Comparison of ENCODE assay signal across 8 cellular contexts in genomic region chr4:102345795-102346100, GRCh38. TPM values are rescaled to one million over a fixed set of nuclear protein-coding genes. Genes with fewer than 3 reads are reported as not detected.
DNase-seq lines count a peak whose midpoint lies in the region; ATAC-seq, FAIRE-seq and TF ChIP-seq lines count a peak whose summit lies in the region.

No MANE protein-coding gene starts in this region.

- H3K27me3 ChIP-seq in ACC112 (ENCODE audit: insufficient read depth, low read length) (no peaks in the 10 kb centered on the region), K562 (ENCODE audit: control insufficient read depth in 2 of 2, insufficient read depth in 2 of 2, low read length in 2 of 2) (no peaks in the 10 kb centered on the region), aorta (ENCODE audit: control insufficient read depth in 1 of 2, insufficient read depth in 2 of 2, low read length in 1 of 2) (no peaks in the 10 kb centered on the region)

- TF ChIP-seq RAD21 in K562 (CRISPR knock-in tag; conservative IDR thresholded peaks at IDR 0.05 in 1 of 2, IDR thresholded peaks at IDR 0.05 in 1 of 2): no peak

- no peak for FAIRE-seq in K562 (lab: Jason Lieb, UNC)

- POLR2A ChIA-PET in K562 (lab: Yijun Ruan, JAX): interaction anchor here (0.6 kb wide), 1 partner anchor 257 kb away, joined by 3 read pairs; no protein-coding TSS in a partner anchor

- H3K4me1 ChIP-seq in ACC112 (ENCODE audit: control insufficient read depth, insufficient read depth, low read length, unreplicated experiment) (peaks cover 10% of the 10 kb centered on the region), K562 (replicated peaks in 1 of 2; ENCODE audit: control insufficient read depth in 2 of 2, insufficient read depth in 2 of 2, low read length in 2 of 2) (peaks cover 21 to 22% of the 10 kb centered on the region in 2 experiments), aorta (ENCODE audit: control insufficient read depth in 1 of 2, insufficient read depth in 2 of 2, low read length in 2 of 2) (no peaks in the 10 kb centered on the region)

- DNase-seq in HuH-7.5 (ENCODE audit: low spot score): peak; percentile 6
- DNase-seq in K562 (ENCODE audit: extremely low read depth in 1 of 4, low spot score in 3 of 4): no peak
- peak; percentile 3 to 25 for DNase-seq in lung microvascular endothelial cell (ENCODE audit: low read depth in 2 of 2)
- DNase-seq in aorta: no peak
- DNase-seq in A172 (ENCODE audit: low spot score): no peak
- DNase-seq in NCI-H82 (lab: John Stamatoyannopoulos, UW): no peak
- no peak for DNase-seq in GM19238 (ENCODE audit: insufficient read length, low spot score)

- peak overlapping the region; percentile 82 for H3K4me3 ChIP-seq in ACC112 (ENCODE audit: low read depth, low read length)
- peak overlapping the region; percentile 51 for H3K4me3 ChIP-seq in K562
- H3K4me3 ChIP-seq in aorta (ENCODE audit: low read length in 2 of 2): peak overlapping the region in 1 of 2 donors; percentile 24

- TF ChIP-seq CTCF in K562 (IDR thresholded peaks at IDR 0.05 in 2 of 3, conservative IDR thresholded peaks at IDR 0.05 in 1 of 3; ENCODE audit: insufficient read depth in 2 of 3, low read depth in 1 of 3, low read length in 3 of 3): no peak

- in situ Hi-C loops in K562 (cut with MboI): loop anchor here (5.0 kb wide), 1 partner anchor 37 kb away; no protein-coding TSS in a partner anchor

- peak overlapping the region; percentile 96 for H2AFZ ChIP-seq in ACC112 (ENCODE audit: low read length, unreplicated experiment)
- peak overlapping the region; percentile 86 for H2AFZ ChIP-seq in K562 (ENCODE audit: low read depth, low read length)

- no peak for TF ChIP-seq EP300 in K562 (IDR thresholded peaks at IDR 0.05; ENCODE audit: low read length)

- no peak for ATAC-seq in K562
- ATAC-seq in aorta (ENCODE audit: low FRiP score): no peak

- no peak overlapping the region for H3K27ac ChIP-seq in ACC112 (ENCODE audit: low read depth, low read length)
- no peak overlapping the region for H3K27ac ChIP-seq in K562 (ENCODE audit: extremely low read depth, low read depth, low read length)
- no peak overlapping the region for H3K27ac ChIP-seq in aorta (ENCODE audit: low read depth in 1 of 2, low read length in 2 of 2)

- H4K20me1 ChIP-seq in K562 (replicated peaks; ENCODE audit: control insufficient read depth, insufficient read depth, low read length): no peaks in the 10 kb centered on the region

- no peaks in the 10 kb centered on the region for H3K9me3 ChIP-seq in K562 (replicated peaks; ENCODE audit: control insufficient read depth, insufficient read depth, low read depth, low read length)
- H3K9me3 ChIP-seq in aorta (ENCODE audit: control insufficient read depth, low read length): no peaks in the 10 kb centered on the region

- CTCF ChIA-PET in K562 (lab: Yijun Ruan, JAX; ENCODE audit: low intra/inter-chr PET ratio): interaction anchor here (0.6 to 2.1 kb wide), 2 partner anchors 85 to 746 kb away, joined by 3 to 16 read pairs; no protein-coding TSS in a partner anchor

- 34% methylated on average over 3 of the region's 5 CpGs for WGBS in K562 (ENCODE audit: insufficient coverage, low coverage, missing lambda C conversion rate)
- WGBS in aorta, 2 donors: 9 to 18% methylated on average over 5 of the region's 5 CpGs

- peak overlapping the region; percentile 90 for H3K4me2 ChIP-seq in K562 (ENCODE audit: insufficient read depth, low read length)

- H3K79me2 ChIP-seq in ACC112 (ENCODE audit: control insufficient read depth, insufficient read depth, low read length, unreplicated experiment) (peaks cover 5% of the 10 kb centered on the region), K562 (ENCODE audit: control insufficient read depth, insufficient read depth, low read length) (peaks cover 21% of the 10 kb centered on the region; the same call in 2 of the 3 replicates)

- no TSS peak for BruUV-seq in K562 (replicated peaks; lab: Mats Ljungman, UMichigan)

- H3K9me1 ChIP-seq in K562 (ENCODE audit: control insufficient read depth, insufficient read depth, low read length): no peaks in the 10 kb centered on the region

- H3K36me3 ChIP-seq in ACC112 (ENCODE audit: insufficient read depth, low read length): no peaks in the 10 kb centered on the region
- H3K36me3 ChIP-seq in K562 (ENCODE audit: control insufficient read depth, insufficient read depth, low read length): no peaks in the 10 kb centered on the region
- no peaks in the 10 kb centered on the region for H3K36me3 ChIP-seq in aorta (ENCODE audit: control insufficient read depth in 1 of 2, insufficient read depth in 2 of 2, low read length in 1 of 2)

- intact Hi-C loops in K562 (cut with micrococcal nuclease): loop anchor here (1.0 to 10.0 kb wide), 4 partner anchors 86 to 747 kb away; partner anchors contain the start of gene SLC9B1
- intact Hi-C loops in aorta (cut with DNase I): loop anchor here (1.0 to 10.0 kb wide), 4 partner anchors 82 to 749 kb away; partner anchors contain the start of genes BDH2 (in 1 of the 2) and SLC9B1 (in 1 of the 2)

- H3K9ac ChIP-seq in K562 (ENCODE audit: insufficient read depth in 1 of 2, low read depth in 2 of 2, low read length in 2 of 2): peak overlapping the region in 1 of 2 experiments; percentile 49; a peak in 1 of 4 replicates

- TF ChIP-seq POLR2A in K562 (conservative IDR thresholded peaks at IDR 0.05): no peak

TF ChIP-seq in K562, 482 proteins besides CTCF, POLR2A, EP300 and RAD21:
- 0 out of 2 replicates have a peak, but pooled peaks have one; percentile 25 for TF ChIP-seq LCOR (CRISPR knock-in tag; IDR thresholded peaks at IDR 0.05)
- TF ChIP-seq ZFP30 (CRISPR knock-in tag; IDR thresholded peaks at IDR 0.05; ENCODE audit: borderline replicate concordance): no peak
- TF ChIP-seq, protein P1, sequence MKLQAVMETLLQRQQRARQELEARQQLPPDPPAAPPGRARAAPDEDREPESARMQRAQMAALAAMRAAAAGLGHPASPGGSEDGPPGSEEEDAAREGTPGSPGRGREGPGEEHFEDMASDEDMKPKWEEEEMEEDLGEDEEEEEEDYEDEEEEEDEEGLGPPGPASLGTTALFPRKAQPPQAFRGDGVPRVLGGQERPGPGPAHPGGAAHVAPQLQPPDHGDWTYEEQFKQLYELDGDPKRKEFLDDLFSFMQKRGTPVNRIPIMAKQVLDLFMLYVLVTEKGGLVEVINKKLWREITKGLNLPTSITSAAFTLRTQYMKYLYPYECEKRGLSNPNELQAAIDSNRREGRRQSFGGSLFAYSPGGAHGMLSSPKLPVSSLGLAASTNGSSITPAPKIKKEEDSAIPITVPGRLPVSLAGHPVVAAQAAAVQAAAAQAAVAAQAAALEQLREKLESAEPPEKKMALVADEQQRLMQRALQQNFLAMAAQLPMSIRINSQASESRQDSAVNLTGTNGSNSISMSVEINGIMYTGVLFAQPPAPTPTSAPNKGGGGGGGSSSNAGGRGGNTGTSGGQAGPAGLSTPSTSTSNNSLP (IDR thresholded peaks at IDR 0.05; ENCODE audit: borderline replicate concordance, low read depth, low read length): no peak
- no peak for TF ChIP-seq MED1 (CRISPR knock-in tag; IDR thresholded peaks at IDR 0.05; ENCODE audit: borderline replicate concordance)
- no peak for TF ChIP-seq ZFP36 (IDR thresholded peaks at IDR 0.05; ENCODE audit: low read depth, low read length, partially characterized antibody)
- TF ChIP-seq NFYB (IDR thresholded peaks at IDR 0.05; ENCODE audit: extremely low read depth, insufficient read length): no peak
- TF ChIP-seq HNRNPLL (IDR thresholded peaks at IDR 0.05; ENCODE audit: low read depth, low read length, poor library complexity, severe bottlenecking): no peak
- no peak for TF ChIP-seq CSDE1 (IDR thresholded peaks at IDR 0.05)
- TF ChIP-seq KDM1A (IDR thresholded peaks at IDR 0.05): 0 out of 4 replicates have a peak, but pooled peaks of 1 of the 2 experiments have one; percentile 6
- TF ChIP-seq CREBBP (IDR thresholded peaks at IDR 0.05; ENCODE audit: low read depth, low read length): no peak
- no peak for TF ChIP-seq CTBP1 (IDR thresholded peaks at IDR 0.05; ENCODE audit: borderline replicate concordance)
- no peak for TF ChIP-seq CREB1 (IDR thresholded peaks at IDR 0.05)
- TF ChIP-seq CREB1 (CRISPR knock-in tag; IDR thresholded peaks at IDR 0.05): 0 out of 2 replicates have a peak, but pooled peaks have one; percentile 11
- TF ChIP-seq RBM17 (IDR thresholded peaks at IDR 0.05; ENCODE audit: borderline replicate concordance, low read depth, low read length): no peak
- no peak for TF ChIP-seq BRCA1 (IDR thresholded peaks at IDR 0.05)
- TF ChIP-seq BRCA1 (CRISPR knock-in tag; IDR thresholded peaks at IDR 0.05): no peak
- no peak for TF ChIP-seq FOXK2 (conservative IDR thresholded peaks at IDR 0.05 in 1 of 2, IDR thresholded peaks at IDR 0.05 in 1 of 2; ENCODE audit: low read depth in 2 of 2)

RNA-seq across cellular contexts. Expression of gene SLC39A8, which starts 0.5 kb away (rescaled TPM):
- 14.1 and 21.4 TPM in 2 replicates for total RNA-seq in K562 (2011; cell fraction: chromatin; rRNA removed; ENCODE audit: low replicate concordance)
- 21.0 and 22.1 TPM in 2 replicates for total RNA-seq in K562 (2011; cell fraction: nucleolus; rRNA removed)
- 26.5 and 37.0 TPM in 2 replicates for total RNA-seq in K562 (2011; cell fraction: nucleoplasm; rRNA removed)
- total RNA-seq in K562 (2014; rRNA removed) (23.4 and 25.0 TPM in 2 replicates), K562 (2014; rRNA removed; fragmentation: Illumina TruSeq; extraction: Trizol) (30.3 and 34.8 TPM in 2 replicates), K562 (2015; rRNA removed; fragmentation: Illumina TruSeq; extraction: Trizol) (21.6 and 26.3 TPM in 2 replicates), K562 (2021) (26.1 and 27.0 TPM in 2 replicates), lung microvascular endothelial cell (3.3 and 5.0 TPM in 2 replicates), aorta (10 to 100 TPM; 16.5 to 31.3 TPM)
- polyA plus RNA-seq in K562 (2011; rRNA removed) (19.6 and 26.7 TPM in 2 replicates), K562 (2014; fragmentation: Illumina TruSeq; extraction: Trizol) (17.3 and 21.1 TPM in 2 replicates), K562 (2014; fragmentation: Nextera tagmentation; extraction: Ambion mirVana) (10 to 100 TPM in 1 of 2 experiments, 1 to 10 TPM in 1; 8.2 to 10.1 TPM), K562 (2014; rRNA removed) (14.1 and 15.6 TPM in 2 replicates), aorta (1 to 10 TPM; 1.2 to 2.6 TPM)
- 11.6 and 14.2 TPM in 2 replicates for polyA plus RNA-seq in K562 (2011; cell fraction: cytosol; rRNA removed)
- polyA plus RNA-seq in K562 (2011; cell fraction: nucleus; rRNA removed): 5.8 and 8.1 TPM in 2 replicates
- 15.9 and 26.6 TPM in 2 replicates for polyA plus RNA-seq in K562 (2012)
- 33.1 and 39.5 TPM in 2 replicates for polyA minus RNA-seq in K562 (2011; rRNA and poly(A)+ RNA removed)
- 15.0 and 20.7 TPM in 2 replicates for polyA minus RNA-seq in K562 (2011; cell fraction: cytosol; rRNA and poly(A)+ RNA removed)
- 6.6 and 10.2 TPM in 2 replicates for polyA minus RNA-seq in K562 (2011; cell fraction: nucleus; rRNA and poly(A)+ RNA removed)
- total RNA-seq in A172 (2014; rRNA removed; shearing (Covaris generic)): 24.1 and 27.3 TPM in 2 replicates

Comparison
In these comparisons a context has a peak if more than half of its experiments do, and no peak if none do; other contexts are left out.
1. DNase-seq: peak in HuH-7.5 (single experiment) and lung microvascular endothelial cell (2 of 2); none in K562 (0 of 4), aorta (0 of 2), A172 (single experiment), NCI-H82 (single experiment) and GM19238 (single experiment).